In genomic region chr6:53290547-53291510, GRCh38 we compare ENCODE assay signal across 12 cellular contexts. TPM values are rescaled to one million over a fixed set of nuclear protein-coding genes. Genes with fewer than 3 reads are reported as not detected.
A peak's percentile ranks its signal among the peaks of the same experiment; 100 is the strongest.
DNase-seq lines count a peak whose midpoint lies in the region; ATAC-seq and TF ChIP-seq lines count a peak whose summit lies in the region.
"Had no signal": no experiment of that assay in that cellular context is flagged by ENCODE, and none has a peak within 500 bp of the region (broad histone marks: within the 10 kb centered on the region; RNA-seq: fewer than 3 reads in every experiment).

No MANE protein-coding gene starts in this region.

- no peaks in the 10 kb centered on the region for H3K9me3 ChIP-seq in upper lobe of left lung
- H3K9me3 ChIP-seq: heart right ventricle, thoracic aorta had no signal

- WGBS in upper lobe of left lung, 2 donors, result 82 to 84% methylated on average over 2 of the region's 2 CpGs

- H3K4me3 ChIP-seq in upper lobe of left lung, result no peak overlapping the region
- H3K4me3 ChIP-seq: heart right ventricle, thoracic aorta had no signal

- H3K4me3 Mint-ChIP-seq in activated naive CD4-positive, alpha-beta T cell treated with anti-CD3 and anti-CD28 coated beads, Interleukin-2, amount 10 ng/mL, durations not matched to agents 7 days and 5 days, result peak overlapping the region; percentile 8
- H3K4me3 Mint-ChIP-seq in stimulated activated memory B cell treated with anti-CD40 and anti-IgM and Interleukin-4, amounts not matched to agents 10 μg/mL and 1 μg/mL and 100 μg/mL, for 72 hours, result peak overlapping the region; percentile 8

- peak overlapping the region in 1 of 4 donors; percentile 26 for H3K27ac ChIP-seq in upper lobe of left lung
- H3K27ac ChIP-seq: thoracic aorta had no signal

- H3K27ac Mint-ChIP-seq in activated naive CD4-positive, alpha-beta T cell treated with anti-CD3 and anti-CD28 coated beads, Interleukin-2, amount 10 ng/mL, durations not matched to agents 7 days and 5 days, result peak overlapping the region; percentile 73
- peak overlapping the region; percentile 87 for H3K27ac Mint-ChIP-seq in stimulated activated memory B cell treated with anti-CD40 and anti-IgM and Interleukin-4, amounts not matched to agents 10 μg/mL and 1 μg/mL and 100 μg/mL, for 72 hours

- H3K36me3 ChIP-seq in upper lobe of left lung, result peaks cover 0 to 43% (median 7%) of the 10 kb centered on the region in 4 donors

- no peak for TF ChIP-seq POLR2A in upper lobe of left lung (IDR thresholded peaks at IDR 0.05)

- TF ChIP-seq CTCF in upper lobe of left lung (IDR thresholded peaks at IDR 0.05), result no peak

- CTCF ChIA-PET in activated naive CD4-positive, alpha-beta T cell treated with anti-CD3 and anti-CD28 coated beads, Interleukin-2, amount 10 ng/mL, durations not matched to agents 7 days and 5 days (lab: Charles Lee), result interaction anchor here (1.0 to 2.1 kb wide), 3 partner anchors 11 to 119 kb away, joined by 3 to 7 read pairs (median 5); no protein-coding TSS in a partner anchor

- ATAC-seq in stimulated activated memory B cell treated with anti-CD40 and anti-IgM and Interleukin-4, amounts not matched to agents 10 μg/mL and 1 μg/mL and 100 μg/mL, for 72 hours, result peak; percentile 67
- ATAC-seq in upper lobe of left lung (ENCODE audit: low FRiP score in 2 of 2) (no peak), HG02610 (IDR thresholded peaks at IDR 0.05; ENCODE audit: unreplicated experiment) (no peak)
- ATAC-seq: heart right ventricle had no signal

- H3K4me1 ChIP-seq in upper lobe of left lung, result peaks cover 0 to 10% (median 3%) of the 10 kb centered on the region in 4 donors

- no peak for DNase-seq in activated naive CD4-positive, alpha-beta T cell treated with anti-CD3 and anti-CD28 coated beads, Interleukin-2, amount 10 ng/mL, durations not matched to agents 7 days and 5 days
- no peak for DNase-seq in activated naive CD4-positive, alpha-beta T cell treated with anti-CD3 and anti-CD28 coated beads, Interleukin-2, amount 50 U/mL, for 16 hours
- DNase-seq in T follicular helper cell (ENCODE audit: low read depth) (peak; percentile 29), NCI-H2171 (lab: John Stamatoyannopoulos, UW) (no peak), upper lobe of left lung (no peak)
- DNase-seq in effector CD4-positive, alpha-beta T cell, result peak; percentile 31
- DNase-seq: C1 segment of cervical spinal cord, heart right ventricle, NCI-H1694 treated with DMSO at 0.1 percent for 48 hours had no signal

- H3K4me1 Mint-ChIP-seq in activated naive CD4-positive, alpha-beta T cell treated with anti-CD3 and anti-CD28 coated beads, Interleukin-2, amount 10 ng/mL, durations not matched to agents 7 days and 5 days, result peaks cover 42% of the 10 kb centered on the region
- H3K4me1 Mint-ChIP-seq in stimulated activated memory B cell treated with anti-CD40 and anti-IgM and Interleukin-4, amounts not matched to agents 10 μg/mL and 1 μg/mL and 100 μg/mL, for 72 hours, result peaks cover 74% of the 10 kb centered on the region

- no peak for TF ChIP-seq EP300 in upper lobe of left lung (IDR thresholded peaks at IDR 0.05)

- no peaks in the 10 kb centered on the region for H3K27me3 ChIP-seq in upper lobe of left lung
- H3K27me3 ChIP-seq: heart right ventricle had no signal

- H3K36me3 Mint-ChIP-seq in activated naive CD4-positive, alpha-beta T cell treated with anti-CD3 and anti-CD28 coated beads, Interleukin-2, amount 10 ng/mL, durations not matched to agents 7 days and 5 days, result peaks cover 56% of the 10 kb centered on the region
- peaks cover 66% of the 10 kb centered on the region for H3K36me3 Mint-ChIP-seq in stimulated activated memory B cell treated with anti-CD40 and anti-IgM and Interleukin-4, amounts not matched to agents 10 μg/mL and 1 μg/mL and 100 μg/mL, for 72 hours

- H3K27me3 Mint-ChIP-seq in activated naive CD4-positive, alpha-beta T cell treated with anti-CD3 and anti-CD28 coated beads, Interleukin-2, amount 10 ng/mL, durations not matched to agents 7 days and 5 days, result no peaks in the 10 kb centered on the region
- no peaks in the 10 kb centered on the region for H3K27me3 Mint-ChIP-seq in stimulated activated memory B cell treated with anti-CD40 and anti-IgM and Interleukin-4, amounts not matched to agents 10 μg/mL and 1 μg/mL and 100 μg/mL, for 72 hours

- no peaks in the 10 kb centered on the region for H3K9me3 Mint-ChIP-seq in activated naive CD4-positive, alpha-beta T cell treated with anti-CD3 and anti-CD28 coated beads, Interleukin-2, amount 10 ng/mL, durations not matched to agents 7 days and 5 days
- no peaks in the 10 kb centered on the region for H3K9me3 Mint-ChIP-seq in stimulated activated memory B cell treated with anti-CD40 and anti-IgM and Interleukin-4, amounts not matched to agents 10 μg/mL and 1 μg/mL and 100 μg/mL, for 72 hours

RNA-seq across cellular contexts. Expression of gene ELOVL5, which starts 57.9 kb away (rescaled TPM):
- total RNA-seq in upper lobe of left lung, result 100 to 1,000 TPM in 2 of 6 donors, 10 to 100 TPM in 4; 67.1 to 132 (median 81.2) TPM

Comparison
In these comparisons a context has a peak if more than half of its experiments do, and no peak if none do; other contexts are left out.
1. DNase-seq: peak in T follicular helper cell (single experiment) and effector CD4-positive, alpha-beta T cell (single experiment); none in activated naive CD4-positive, alpha-beta T cell treated with anti-CD3 and anti-CD28 coated beads, Interleukin-2, amount 10 ng/mL, durations not matched to agents 7 days and 5 days (single experiment), activated naive CD4-positive, alpha-beta T cell treated with anti-CD3 and anti-CD28 coated beads, Interleukin-2, amount 50 U/mL, for 16 hours (single experiment), NCI-H2171 (single experiment) and upper lobe of left lung (0 of 2).